In genomic region chr1:244319283-244320132, GRCh38 we compare ENCODE assay signal across 1 cellular context.
TF ChIP-seq lines count a peak whose summit lies in the region.

No MANE protein-coding gene starts in this region.

TF ChIP-seq in K562, 482 proteins besides CTCF, POLR2A, EP300 and RAD21 (continued from another document and continues in another):
- no peak for TF ChIP-seq MYNN (IDR thresholded peaks at IDR 0.05)
- TF ChIP-seq MYNN (CRISPR knock-in tag; IDR thresholded peaks at IDR 0.05), result no peak
- no peak for TF ChIP-seq ZBTB26 (CRISPR knock-in tag; IDR thresholded peaks at IDR 0.05)
- TF ChIP-seq CREB3 (tag; conservative IDR thresholded peaks at IDR 0.05; ENCODE audit: low read depth), result no peak
- no peak for TF ChIP-seq ZFX (CRISPR knock-in tag; IDR thresholded peaks at IDR 0.05)
- no peak for TF ChIP-seq ATF4 (CRISPR knock-in tag; IDR thresholded peaks at IDR 0.05)
- no peak for TF ChIP-seq U2AF1 (optimal IDR thresholded peaks at IDR 0.05; ENCODE audit: low read depth, low read length)
- TF ChIP-seq SMAD3 (CRISPR knock-in tag; conservative IDR thresholded peaks at IDR 0.05), result no peak
- TF ChIP-seq TRIM24 (IDR thresholded peaks at IDR 0.05), result 0 out of 4 replicates have a peak, but pooled peaks of 1 of the 2 experiments have one; percentile 30
- TF ChIP-seq RBM14 (IDR thresholded peaks at IDR 0.05; ENCODE audit: borderline replicate concordance, insufficient read depth, low read depth, low read length), result no peak
- peak; percentile 16 to 82 (median 59) for TF ChIP-seq YY1 (IDR thresholded peaks at IDR 0.05; ENCODE audit: borderline replicate concordance in 1 of 3, control insufficient read depth in 1 of 3, extremely low read depth in 1 of 3, insufficient read depth in 3 of 3, insufficient read length in 1 of 3, insufficient replicate concordance in 2 of 3, low read depth in 1 of 3, low read length in 2 of 3)
- TF ChIP-seq KDM2B (CRISPR knock-in tag; IDR thresholded peaks at IDR 0.05), result no peak
- no peak for TF ChIP-seq KLF6 (CRISPR knock-in tag; IDR thresholded peaks at IDR 0.05; ENCODE audit: borderline replicate concordance)
- no peak for TF ChIP-seq FOXP4 (CRISPR knock-in tag; IDR thresholded peaks at IDR 0.05; ENCODE audit: borderline replicate concordance)
- no peak for TF ChIP-seq SRSF1 (IDR thresholded peaks at IDR 0.05; ENCODE audit: low read depth, low read length)
- no peak for TF ChIP-seq DDX20 (tag; IDR thresholded peaks at IDR 0.05; ENCODE audit: low read depth)
- TF ChIP-seq XRCC3 (IDR thresholded peaks at IDR 0.05), result no peak
- peak; percentile 47; the same call in 1 of the 2 replicates for TF ChIP-seq GABPA (tag; conservative IDR thresholded peaks at IDR 0.05; ENCODE audit: low read depth)
- TF ChIP-seq ARID4B (CRISPR knock-in tag; IDR thresholded peaks at IDR 0.05), result no peak
- no peak for TF ChIP-seq AFF1 (IDR thresholded peaks at IDR 0.05; ENCODE audit: low read depth in 1 of 2, partially characterized antibody in 2 of 2)
- TF ChIP-seq ADNP (tag; IDR thresholded peaks at IDR 0.05), result no peak
- TF ChIP-seq RBM25 (IDR thresholded peaks at IDR 0.05; ENCODE audit: low read depth, low read length, severe bottlenecking), result no peak
- no peak for TF ChIP-seq ZNF316 (IDR thresholded peaks at IDR 0.05)
- TF ChIP-seq DACH1 (IDR thresholded peaks at IDR 0.05; ENCODE audit: partially characterized antibody), result no peak
- 0 out of 2 replicates have a peak, but pooled peaks have one; percentile 23 for TF ChIP-seq ZNF239 (CRISPR knock-in tag; IDR thresholded peaks at IDR 0.05)
- no peak for TF ChIP-seq ZKSCAN8 (CRISPR knock-in tag; IDR thresholded peaks at IDR 0.05)
- no peak for TF ChIP-seq TFAP4 (CRISPR knock-in tag; IDR thresholded peaks at IDR 0.05; ENCODE audit: borderline replicate concordance)
- no peak for TF ChIP-seq E2F8 (IDR thresholded peaks at IDR 0.05; ENCODE audit: low read depth, partially characterized antibody)
- TF ChIP-seq PBX2 (CRISPR knock-in tag; IDR thresholded peaks at IDR 0.05; ENCODE audit: low read depth), result no peak
- TF ChIP-seq PBX2 (tag; conservative IDR thresholded peaks at IDR 0.05; ENCODE audit: low read depth), result no peak; the same call in 1 of the 2 replicates
